In genomic region chr22:42450862-42451261, GRCh38 we compare ENCODE assay signal across 8 cellular contexts. TPM values are rescaled to one million over a fixed set of nuclear protein-coding genes. Genes with fewer than 3 reads are reported as not detected.
"Had no signal": no experiment of that assay in that cellular context is flagged by ENCODE, and none has a peak within 500 bp of the region (broad histone marks: within the 10 kb centered on the region; RNA-seq: fewer than 3 reads in every experiment).

No MANE protein-coding gene starts in this region.

- H3K4me3 ChIP-seq: GM23338 had no signal

- H3K27ac ChIP-seq: KMS-11 had no signal

- H3K4me2 ChIP-seq: GM23338, KMS-11 had no signal

- DNase-seq: H9, HCEC 1CT, KBM-7 had no signal

- ATAC-seq: GM23338 had no signal

- FAIRE-seq: H1, H54 had no signal

- H3K9ac ChIP-seq: KMS-11 had no signal

- H2AFZ ChIP-seq: GM23338 had no signal

RNA-seq across cellular contexts. Expression of gene NFAM1, which starts 18.7 kb away (rescaled TPM):
- total RNA-seq: HT-29 had no signal
